In genomic region chr15:25238716-25239470, GRCh38 we compare ENCODE assay signal across 12 cellular contexts.
"Had no signal": no experiment of that assay in that cellular context is flagged by ENCODE, and none has a peak within 500 bp of the region (broad histone marks: within the 10 kb centered on the region; RNA-seq: fewer than 3 reads in every experiment).

No MANE protein-coding gene starts in this region.

- ATAC-seq: foreskin keratinocyte; natural killer cell; stimulated activated effector memory CD8-positive, alpha-beta T cell treated with anti-CD3 and anti-CD28 coated beads, Interleukin-12 subunit alpha, Interleukin-12 subunit beta, amount 100 ng/mL, for 72 hours had no signal

- H3K27me3 ChIP-seq: foreskin keratinocyte, SJSA1, uterus had no signal

- H3K9me3 ChIP-seq: uterus had no signal

- DNase-seq: activated CD4-positive, alpha-beta T cell treated with anti-CD3 and anti-CD28 coated beads, Interleukin-2, amount 10 ng/mL, durations not matched to agents 7 days and 5 days; activated naive CD8-positive, alpha-beta T cell treated with anti-CD3 and anti-CD28 coated beads for 36 hours; amygdala; effector CD8-positive, alpha-beta T cell; foreskin keratinocyte; immature natural killer cell; natural killer cell; SW 1271; uterus had no signal

- H3K4me3 ChIP-seq: SJSA1, uterus had no signal

- H3K4me1 ChIP-seq: foreskin keratinocyte, SJSA1, uterus had no signal

- FAIRE-seq: endothelial cell of umbilical vein had no signal

- H3K36me3 ChIP-seq: SJSA1, uterus had no signal

- H3K27ac ChIP-seq: foreskin keratinocyte, SJSA1, uterus had no signal
